8 cellular contexts compared by ENCODE assay signal in the genomic region with DNA sequence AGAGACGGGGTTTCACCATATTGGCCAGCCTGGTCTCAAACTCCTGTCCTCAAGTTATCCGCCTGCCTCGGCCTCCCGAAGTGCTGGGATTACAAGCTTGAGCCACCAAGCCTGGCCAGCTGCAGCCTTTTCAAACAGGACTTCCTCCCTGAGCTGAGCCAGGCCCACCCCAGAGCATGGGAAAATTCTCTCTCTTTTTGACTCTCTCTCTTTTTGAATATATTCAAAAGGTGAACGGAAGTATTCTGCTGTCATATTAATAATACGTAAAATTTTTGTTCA. TPM values are rescaled to one million over a fixed set of nuclear protein-coding genes. Genes with fewer than 3 reads are reported as not detected.
DNase-seq lines count a peak whose midpoint lies in the region; ATAC-seq, FAIRE-seq and TF ChIP-seq lines count a peak whose summit lies in the region.

No MANE protein-coding gene starts in this region.

- H3K4me1 ChIP-seq in ES-I3 (ENCODE audit: insufficient read depth, low read length), result no peaks in the 10 kb centered on the region
- no peaks in the 10 kb centered on the region for H3K4me1 ChIP-seq in SJCRH30
- H3K4me1 ChIP-seq in pancreas, result peaks cover 0 to 3% (median 0%) of the 10 kb centered on the region in 3 donors

- H3K27me3 ChIP-seq in SJCRH30 (no peaks in the 10 kb centered on the region), pancreas (no peaks in the 10 kb centered on the region)

- ATAC-seq in pancreas, result peak in 3 of 4 donors; percentile 11 to 16 (median 14)
- no peak for ATAC-seq in HG02759 (IDR thresholded peaks at IDR 0.05; ENCODE audit: unreplicated experiment)

- H3K9me3 ChIP-seq in ES-I3 (ENCODE audit: control insufficient read depth, insufficient read depth, low read length) (no peaks in the 10 kb centered on the region; the same call in 1 of the 2 replicates), SJCRH30 (replicated peaks) (peaks cover 3% of the 10 kb centered on the region), pancreas (no peaks in the 10 kb centered on the region)

- FAIRE-seq in pancreas (lab: Jason Lieb, UNC) (no peak), urothelium cell line (lab: Jason Lieb, UNC) (no peak)

- DNase-seq in SJCRH30 (peak; percentile 34 to 51), epithelial cell of proximal tubule (ENCODE audit: low read depth) (no peak), pancreas (peak in 2 of 6 donors; percentile 22 to 57), urothelium cell line (ENCODE audit: low spot score) (no peak), activated gamma-delta T cell treated with Interleukin-2 at 50 U/mL for 16 hours (no peak), activated gamma-delta T cell (lab: John Stamatoyannopoulos, UW) (no peak)

- H3K36me3 ChIP-seq in ES-I3 (ENCODE audit: insufficient read depth, low read length) (no peaks in the 10 kb centered on the region), SJCRH30 (peaks cover 22% of the 10 kb centered on the region), pancreas (no peaks in the 10 kb centered on the region)

- intact Hi-C loops in pancreas (cut with DNase I), result no loop called here

- TF ChIP-seq CTCF in epithelial cell of proximal tubule (conservative IDR thresholded peaks at IDR 0.05; ENCODE audit: low read depth, low read length) (no peak), pancreas (IDR thresholded peaks at IDR 0.05) (no peak)

- H3K4me3 ChIP-seq in SJCRH30 (peak overlapping the region; percentile 81), epithelial cell of proximal tubule (ENCODE audit: low read depth, low read length) (peak overlapping the region; percentile 94), pancreas (peak overlapping the region; percentile 19 to 75 (median 64))

- WGBS in pancreas, 2 donors, result 16 to 26% methylated on average over 6 of the region's 6 CpGs

- H3K9ac ChIP-seq in ES-I3 (ENCODE audit: low read depth, low read length), result peak overlapping the region; percentile 53; the same call in 1 of the 2 replicates

- peak overlapping the region; percentile 83 for H3K27ac ChIP-seq in SJCRH30
- H3K27ac ChIP-seq in pancreas, result peak overlapping the region; percentile 43 to 95 (median 90)

RNA-seq across cellular contexts. Expression of gene ZNF506, which starts 0.5 kb away (rescaled TPM):
- total RNA-seq in SJCRH30 (2014; rRNA removed; shearing (Covaris generic)), result 23.6 and 31.6 TPM in 2 replicates
- 10.4 and 12.8 TPM in 2 replicates for total RNA-seq in epithelial cell of proximal tubule
- total RNA-seq in pancreas, result 10 to 100 TPM; 10.5 to 17.2 (median 11.5) TPM
- 1 to 10 TPM; 6.1 to 6.5 TPM for polyA plus RNA-seq in pancreas

RNA-seq across cellular contexts. Expression of gene ZNF253, which starts 43.6 kb away (rescaled TPM):
- 24.7 and 27.9 TPM in 2 replicates for total RNA-seq in SJCRH30 (2014; rRNA removed; shearing (Covaris generic))
- total RNA-seq in epithelial cell of proximal tubule, result 6.9 and 8.1 TPM in 2 replicates
- 10 to 100 TPM in 1 of 6 donors, 1 to 10 TPM in 5; 4.1 to 12.7 (median 5.9) TPM for total RNA-seq in pancreas
- polyA plus RNA-seq in pancreas, result 1 to 10 TPM; 2.3 to 3.9 TPM

Comparison
In these comparisons a context has a peak if more than half of its experiments do, and no peak if none do; other contexts are left out.
1. DNase-seq: peak in SJCRH30 (2 of 2); none in epithelial cell of proximal tubule (single experiment), urothelium cell line (single experiment), activated gamma-delta T cell treated with Interleukin-2 at 50 U/mL for 16 hours (single experiment) and activated gamma-delta T cell (single experiment).
2. Peak in every context shown above with its lines, with median percentiles within 50 percentile points of each other: H3K4me3 ChIP-seq.